1 cellular context compared by ENCODE assay signal in the genomic region with DNA sequence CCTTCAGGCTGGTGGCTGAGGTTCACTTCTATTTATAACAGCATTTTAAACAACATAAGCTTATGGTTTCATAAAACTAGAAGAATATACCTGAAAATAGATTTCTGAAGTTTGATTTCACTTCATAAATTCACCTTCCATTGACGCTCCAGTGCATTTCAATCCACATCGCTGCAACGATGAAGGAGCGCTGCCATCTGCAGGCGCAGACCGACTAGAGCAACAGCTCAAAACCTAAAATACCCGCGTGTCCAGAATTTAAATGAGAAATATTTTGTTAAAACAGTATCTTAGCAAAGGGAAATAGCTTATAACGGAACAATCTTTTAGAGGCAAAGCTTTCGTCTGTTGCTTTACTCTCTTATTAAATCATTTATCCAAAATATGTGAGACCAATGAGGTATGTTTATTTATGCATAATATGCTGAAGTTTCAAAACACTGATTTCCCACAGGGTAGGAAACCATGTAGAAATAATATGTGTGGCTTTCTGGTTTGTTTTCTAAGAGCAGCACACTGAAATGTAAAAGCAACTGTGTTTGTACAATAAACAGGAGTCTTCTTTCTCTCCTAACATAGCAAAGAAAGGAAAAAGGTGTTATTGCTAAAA.
TF ChIP-seq lines count a peak whose summit lies in the region.

No MANE protein-coding gene starts in this region.

TF ChIP-seq in H1, 55 proteins besides CTCF, POLR2A, EP300 and RAD21:
- TF ChIP-seq JUND (IDR thresholded peaks at IDR 0.05; ENCODE audit: low read length) = no peak
- no peak for TF ChIP-seq GABPA (IDR thresholded peaks at IDR 0.05; ENCODE audit: borderline replicate concordance, insufficient read depth, low read length)
